In genomic region chr16:76777721-76778120, GRCh38 we compare ENCODE assay signal across 20 cellular contexts.
"Had no signal": no experiment of that assay in that cellular context is flagged by ENCODE, and none has a peak within 500 bp of the region (broad histone marks: within the 10 kb centered on the region; RNA-seq: fewer than 3 reads in every experiment).

No MANE protein-coding gene starts in this region.

- H3K36me3 ChIP-seq: MG63 had no signal

- H3K36me3 Mint-ChIP-seq: T-cell had no signal

- H3K4me3 Mint-ChIP-seq: T-cell had no signal

- H3K4me1 Mint-ChIP-seq: T-cell had no signal

- H3K27ac Mint-ChIP-seq: T-cell had no signal

- H3K4me2 ChIP-seq: SK-N-SH had no signal

- DNase-seq: KBM-7; MG63; NCI-H1092; NCI-H1105 treated with DMSO at 0.1 percent for 48 hours; NCI-H1417 treated with DMSO at 0.1 percent for 48 hours; NCI-H146; NCI-H1694 treated with DMSO at 0.1 percent for 48 hours; NCI-H1930; NCI-H2081; NCI-H2107; NCI-H2227 treated with DMSO at 0.1 percent for 48 hours; NCI-H524; NCI-H526 treated with DMSO at 0.1 percent for 48 hours; NCI-H748 treated with DMSO at 0.1 percent for 48 hours; NK-92 treated with Interleukin-12 subunit alpha and Interleukin-12 subunit beta, amount 100 ng/mL, for 24 hours; Right ventricle myocardium superior; SK-N-SH; SW 1271; T-cell had no signal

- ATAC-seq: Panc1, T-cell had no signal

- H3K27me3 ChIP-seq: MG63 had no signal

- H3K4me3 ChIP-seq: MG63 had no signal

- H3K27me3 Mint-ChIP-seq: T-cell had no signal

- H3K9me3 ChIP-seq: MG63, SK-N-SH had no signal

- H3K9ac ChIP-seq: SK-N-SH had no signal
